12 cellular contexts compared by ENCODE assay signal in the genomic region with DNA sequence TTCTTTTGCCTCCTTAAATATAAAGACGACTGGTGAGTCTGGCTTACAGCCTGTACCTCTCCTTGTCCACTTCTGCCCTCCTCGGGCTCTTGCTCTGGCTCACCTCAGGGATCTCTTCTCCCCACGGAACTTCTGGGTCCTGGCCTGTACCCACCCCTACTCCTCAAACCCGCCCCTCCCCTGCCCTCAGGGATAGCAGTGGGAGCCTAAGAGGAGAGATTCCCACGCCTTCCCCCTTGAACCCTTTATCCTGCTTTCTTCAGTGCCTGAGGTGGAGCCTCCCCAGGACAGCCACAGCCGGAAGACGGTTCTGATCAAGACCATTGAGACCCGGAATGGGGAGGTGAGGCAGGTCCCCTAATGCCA. TPM values are rescaled to one million over a fixed set of nuclear protein-coding genes. Genes with fewer than 3 reads are reported as not detected.
A peak's percentile ranks its signal among the peaks of the same experiment; 100 is the strongest.
DNase-seq lines count a peak whose midpoint lies in the region; ATAC-seq, FAIRE-seq and TF ChIP-seq lines count a peak whose summit lies in the region.
"Had no signal": no experiment of that assay in that cellular context is flagged by ENCODE, and none has a peak within 500 bp of the region (broad histone marks: within the 10 kb centered on the region; RNA-seq: fewer than 3 reads in every experiment).

No MANE protein-coding gene starts in this region.

- H4K5ac ChIP-seq in H1 (ENCODE audit: insufficient read length, low read depth, low read length) = no peak overlapping the region

- intact Hi-C loops in PC-9 (cut with micrococcal nuclease; ENCODE audit: unreplicated experiment) = no loop called here

- no peak overlapping the region for H4K91ac ChIP-seq in H1 (replicated peaks; ENCODE audit: insufficient read length, low read length)

- no peak overlapping the region for H2BK15ac ChIP-seq in H1 (ENCODE audit: low read length)

- no peak for TF ChIP-seq POLR2A in H1 (IDR thresholded peaks at IDR 0.05; ENCODE audit: control extremely low read depth in 1 of 2, low read depth in 2 of 2, low read length in 2 of 2)

- H3K4me3 ChIP-seq in PC-9 = no peak overlapping the region
- H3K4me3 ChIP-seq in H1 (ENCODE audit: extremely low read depth in 1 of 4, insufficient read depth in 2 of 4, low read depth in 3 of 4, low read length in 4 of 4) = peak overlapping the region in 2 of 4 experiments; percentile 15 to 59; a peak in 3 of 8 replicates
- H3K4me3 ChIP-seq in smooth muscle cell = peak overlapping the region; percentile 38

- no peak for TF ChIP-seq EP300 in H1 (IDR thresholded peaks at IDR 0.05; ENCODE audit: borderline replicate concordance in 1 of 2, low read depth in 2 of 2, low read length in 2 of 2)

- H3K9me2 ChIP-seq in PC-9 (ENCODE audit: insufficient read depth) = no peaks in the 10 kb centered on the region

- no TSS peak for BruUV-seq in PC-9 (replicated peaks; lab: Mats Ljungman, UMichigan)

- no peak overlapping the region for H2BK5ac ChIP-seq in H1 (ENCODE audit: low read depth, low read length)

- no peaks in the 10 kb centered on the region for H3F3A ChIP-seq in PC-9 (ENCODE audit: insufficient read depth, low read depth)
- H3F3A ChIP-seq in smooth muscle cell (ENCODE audit: low read depth) = no peaks in the 10 kb centered on the region

- no peak for DNase-seq in activated T-cell treated with anti-CD3 and anti-CD28 coated beads, Interleukin-2, amount 50 U/mL, for 24 hours
- DNase-seq in activated T-cell treated with anti-CD3 and anti-CD28 coated beads for 4 hours (no peak), PC-9 (no peak), H1 (ENCODE audit: low read depth in 1 of 2, low spot score in 2 of 2) (no peak), smooth muscle cell (lab: John Stamatoyannopoulos, UW; ENCODE audit: unreplicated experiment) (no peak), LoVo (ENCODE audit: low spot score) (no peak)
- DNase-seq: head of caudate nucleus had no signal

- H3K9ac ChIP-seq in H1 (replicated peaks in 1 of 4; ENCODE audit: extremely low read depth in 1 of 4, low read depth in 3 of 4, low read length in 3 of 4) (no peak overlapping the region), smooth muscle cell (ENCODE audit: low read depth) (no peak overlapping the region)

- H2BK20ac ChIP-seq in H1 (ENCODE audit: low read length) = no peak overlapping the region

- WGBS in H1 (ENCODE audit: extremely low coverage in 1 of 2, insufficient coverage in 1 of 2, insufficient read length in 1 of 2, insufficient replicate concordance in 2 of 2, low coverage in 1 of 2, low lambda C conversion rate in 2 of 2, missing lambda C conversion rate in 1 of 2), 2 experiments = 42% methylated on average over 6 of the region's 8 CpGs; no CpG with 5 or more reads in 1 of the 2 experiments
- WGBS in smooth muscle cell (ENCODE audit: low lambda C conversion rate) = 53% methylated on average over 6 of the region's 8 CpGs

- no peak overlapping the region for H2AK5ac ChIP-seq in H1 (ENCODE audit: low read depth, low read length)

- H3K18ac ChIP-seq in H1 (ENCODE audit: extremely low read depth, low read length) = no peak overlapping the region; the same call in 1 of the 2 replicates

- H3K27me3 Mint-ChIP-seq in activated T-cell treated with anti-CD3 and anti-CD28 coated beads, Interleukin-2, amount 50 U/mL, for 24 hours = peaks cover 72% of the 10 kb centered on the region

- peak overlapping the region; percentile 42 for H3K4me3 Mint-ChIP-seq in activated T-cell treated with anti-CD3 and anti-CD28 coated beads, Interleukin-2, amount 50 U/mL, for 24 hours

- H3K4me1 Mint-ChIP-seq in activated T-cell treated with anti-CD3 and anti-CD28 coated beads, Interleukin-2, amount 50 U/mL, for 24 hours (ENCODE audit: low read depth) = peaks cover 22% of the 10 kb centered on the region

- no peaks in the 10 kb centered on the region for H3K79me2 ChIP-seq in PC-9 (ENCODE audit: low read depth)
- H3K79me2 ChIP-seq in H1 (ENCODE audit: control insufficient read depth in 1 of 2, insufficient read depth in 2 of 2, low read length in 2 of 2) = no peaks in the 10 kb centered on the region
- H3K79me2 ChIP-seq in smooth muscle cell (ENCODE audit: low read depth) = no peaks in the 10 kb centered on the region

- no peaks in the 10 kb centered on the region for H3K36me3 ChIP-seq in PC-9 (ENCODE audit: low read depth)
- no peaks in the 10 kb centered on the region for H3K36me3 ChIP-seq in H1 (ENCODE audit: control insufficient read depth in 2 of 4, insufficient read depth in 4 of 4, low read length in 3 of 4)
- no peaks in the 10 kb centered on the region for H3K36me3 ChIP-seq in smooth muscle cell (ENCODE audit: low read depth)

- H3K14ac ChIP-seq in H1 (ENCODE audit: insufficient read length) = no peak overlapping the region

- no peak overlapping the region for H2AFZ ChIP-seq in PC-9
- H2AFZ ChIP-seq in H1 (ENCODE audit: low read length) = no peak overlapping the region
- H2AFZ ChIP-seq in smooth muscle cell (ENCODE audit: low read depth) = no peak overlapping the region

- H3K4me2 ChIP-seq in PC-9 (peak overlapping the region; percentile 47; the same call in 1 of the 2 replicates), H1 (ENCODE audit: insufficient read depth in 1 of 2, low read depth in 2 of 2, low read length in 2 of 2) (peak overlapping the region; percentile 60 to 99), smooth muscle cell (peak overlapping the region; percentile 79)

- H3K27me3 ChIP-seq in PC-9 (ENCODE audit: insufficient read depth, low read depth) (0 out of 2 replicates have a peak, but pooled peaks cover 2% of the 10 kb centered on the region), H1 (replicated peaks in 1 of 4; ENCODE audit: control insufficient read depth in 3 of 4, extremely low read depth in 1 of 4, insufficient read depth in 3 of 4, low read length in 3 of 4) (peaks cover 46 to 63% (median 59%) of the 10 kb centered on the region in 4 experiments), smooth muscle cell (ENCODE audit: low read depth) (peaks cover 65% of the 10 kb centered on the region)

- no peak for FAIRE-seq in H1 (lab: Jason Lieb, UNC)
- FAIRE-seq: G401.6 had no signal

- TF ChIP-seq CTCF in PC-9 (conservative IDR thresholded peaks at IDR 0.05) (no peak), H1 (IDR thresholded peaks at IDR 0.05; ENCODE audit: control extremely low read depth in 1 of 3, insufficient read depth in 1 of 3, low read depth in 1 of 3, low read length in 3 of 3) (no peak), smooth muscle cell (IDR thresholded peaks at IDR 0.05; ENCODE audit: borderline replicate concordance, insufficient read depth, poor library complexity, severe bottlenecking) (no peak)

- no peak overlapping the region for H3K23ac ChIP-seq in H1 (ENCODE audit: insufficient read length)

- H3K23me2 ChIP-seq in H1 (ENCODE audit: low read depth, low read length) = peaks cover 11% of the 10 kb centered on the region; the same call in 1 of the 2 replicates

- H3K56ac ChIP-seq in H1 (replicated peaks; ENCODE audit: insufficient read length, low read depth, low read length) = no peak overlapping the region

- CTCF ChIA-PET in PC-9 (lab: Charles Lee) (interaction anchor here (0.6 to 1.5 kb wide), 5 partner anchors 26 to 155 kb away, joined by 3 to 16 read pairs (median 7); partner anchors contain the start of genes DNAJC22 and TROAP), H1 (lab: Charles Lee; ENCODE audit: partially characterized antibody) (interaction anchor here (0.7 to 14.4 kb wide), 27 partner anchors 7 to 513 kb away, joined by 3 to 276 read pairs (median 4); partner anchors contain the start of genes C1QL4, DNAJC22 and TROAP)

- H3K9me3 ChIP-seq in PC-9 (ENCODE audit: insufficient read depth, low read depth) (no peaks in the 10 kb centered on the region), H1 (ENCODE audit: insufficient read depth in 2 of 2, low read depth in 1 of 2, low read length in 1 of 2) (no peaks in the 10 kb centered on the region), smooth muscle cell (replicated peaks; ENCODE audit: low read depth) (no peaks in the 10 kb centered on the region)

- POLR2A ChIA-PET in PC-9 (lab: Charles Lee; ENCODE audit: unreplicated experiment) = interaction anchor here (0.5 to 0.7 kb wide), 3 partner anchors 25 to 167 kb away, joined by 3 to 14 read pairs (median 4); partner anchors contain the start of gene TROAP
- POLR2A ChIA-PET in H1 (lab: Charles Lee; ENCODE audit: partially characterized antibody) = interaction anchor here (0.9 to 1.7 kb wide), 6 partner anchors 18 to 45 kb away, joined by 3 to 9 read pairs (median 5); partner anchors contain the start of genes TROAP and TUBA1C

- H3K9me3 Mint-ChIP-seq in activated T-cell treated with anti-CD3 and anti-CD28 coated beads, Interleukin-2, amount 50 U/mL, for 24 hours = no peaks in the 10 kb centered on the region

- H4K8ac ChIP-seq in H1 (ENCODE audit: extremely low read depth, insufficient read depth, low read length) = no peak overlapping the region

- H3K4me1 ChIP-seq in PC-9 (replicated peaks; ENCODE audit: insufficient read depth) (no peaks in the 10 kb centered on the region), H1 (replicated peaks in 1 of 4; ENCODE audit: control insufficient read depth in 3 of 4, insufficient read depth in 4 of 4, low read length in 3 of 4) (peaks cover 0 to 35% (median 16%) of the 10 kb centered on the region in 4 experiments; a peak in 6 of 7 replicates), smooth muscle cell (ENCODE audit: low read depth) (no peaks in the 10 kb centered on the region)

- TF ChIP-seq RAD21 in H1 (IDR thresholded peaks at IDR 0.05 in 1 of 2, conservative IDR thresholded peaks at IDR 0.05 in 1 of 2; ENCODE audit: low read depth in 2 of 2, low read length in 2 of 2) = no peak

- H3K27ac ChIP-seq in PC-9 (no peak overlapping the region), H1 (ENCODE audit: low read depth, low read length) (no peak overlapping the region), smooth muscle cell (ENCODE audit: low read depth) (no peak overlapping the region)
- H3K27ac ChIP-seq: VCaP had no signal

- no peak overlapping the region for H3K27ac Mint-ChIP-seq in activated T-cell treated with anti-CD3 and anti-CD28 coated beads, Interleukin-2, amount 50 U/mL, for 24 hours

- ATAC-seq in HG03097 (IDR thresholded peaks at IDR 0.05; ENCODE audit: low FRiP score, unreplicated experiment) = no peak
- ATAC-seq in HG03432 (IDR thresholded peaks at IDR 0.05; ENCODE audit: unreplicated experiment) = no peak

- H4K20me1 ChIP-seq in PC-9 (ENCODE audit: insufficient read depth) = no peaks in the 10 kb centered on the region
- H4K20me1 ChIP-seq in H1 (replicated peaks in 1 of 2; ENCODE audit: control insufficient read depth in 1 of 2, insufficient read depth in 2 of 2, low read length in 2 of 2) = peaks cover 2 to 20% of the 10 kb centered on the region in 2 experiments
- no peaks in the 10 kb centered on the region for H4K20me1 ChIP-seq in smooth muscle cell (ENCODE audit: low read depth)

- H3K79me1 ChIP-seq in H1 (ENCODE audit: low read depth, low read length) = no peaks in the 10 kb centered on the region

- H3K36me3 Mint-ChIP-seq in activated T-cell treated with anti-CD3 and anti-CD28 coated beads, Interleukin-2, amount 50 U/mL, for 24 hours (ENCODE audit: low read depth) = no peaks in the 10 kb centered on the region

- no peak overlapping the region for H2BK120ac ChIP-seq in H1 (replicated peaks; ENCODE audit: low read depth, low read length)

- H2BK12ac ChIP-seq in H1 (ENCODE audit: low read depth, low read length) = no peak overlapping the region

- H3K4ac ChIP-seq in H1 (replicated peaks; ENCODE audit: insufficient read length, low read depth, low read length) = no peak overlapping the region

RNA-seq across cellular contexts. Expression of gene PRPH, which starts 2.7 kb away (rescaled TPM):
- total RNA-seq in PC-9 (2021) = 0.46 and 0.60 TPM in 2 replicates
- total RNA-seq in H1 (2021; fragmentation: NEBNext Ultra II Directional; extraction: Animal tissue kit (Norgen Biotek cat#: 25700)) = 0.96 and 1.4 TPM in 2 replicates
- polyA plus RNA-seq in H1 (2011; rRNA removed) = 0.79 and 1.1 TPM in 2 replicates
- polyA plus RNA-seq in H1 (2011; cell fraction: cytosol; rRNA removed) = 0.81 TPM
- polyA plus RNA-seq in H1 (2011; cell fraction: nucleus; rRNA removed) = 1.9 TPM
- 0.51 to 1.3 TPM (median 0.68 TPM) in 4 replicates for polyA plus RNA-seq in H1 (2012, experiment 1 of 2)
- polyA plus RNA-seq in H1 (2012, experiment 2 of 2) = 1.1 TPM
- polyA plus RNA-seq in H1 (2013, experiment 1 of 2) = 0.36 TPM
- 0.37 TPM for polyA plus RNA-seq in H1 (2013, experiment 2 of 2)
- 0.17 and 1.8 TPM in 2 replicates for polyA minus RNA-seq in H1 (2011; rRNA and poly(A)+ RNA removed)
- polyA minus RNA-seq in H1 (2011; cell fraction: cytosol; rRNA and poly(A)+ RNA removed) = not detected
- polyA minus RNA-seq in H1 (2011; cell fraction: nucleus; rRNA and poly(A)+ RNA removed) = not detected
- total RNA-seq in smooth muscle cell = not detected in 2 replicates
- polyA plus RNA-seq in smooth muscle cell = 0.43 TPM in 1 of 2 replicates, not detected in the other
- polyA plus RNA-seq: AG04450 had no signal

RNA-seq across cellular contexts. Expression of gene TROAP, which starts 25.4 kb away (rescaled TPM):
- total RNA-seq in PC-9 (2021) (79.4 and 79.9 TPM in 2 replicates), smooth muscle cell (2.6 and 3.7 TPM in 2 replicates)
- 52.0 and 54.0 TPM in 2 replicates for total RNA-seq in H1 (2021; fragmentation: NEBNext Ultra II Directional; extraction: Animal tissue kit (Norgen Biotek cat#: 25700))
- polyA plus RNA-seq in H1 (2011; rRNA removed) (36.7 and 54.7 TPM in 2 replicates), smooth muscle cell (8.5 and 10.2 TPM in 2 replicates)
- polyA plus RNA-seq in H1 (2011; cell fraction: cytosol; rRNA removed) = 46.2 TPM
- polyA plus RNA-seq in H1 (2011; cell fraction: nucleus; rRNA removed) = 206 TPM
- polyA plus RNA-seq in H1 (2012, experiment 1 of 2) = 52.5 to 76.4 TPM (median 67.7 TPM) in 4 replicates
- polyA plus RNA-seq in H1 (2012, experiment 2 of 2) = 60.0 TPM
- polyA plus RNA-seq in H1 (2013, experiment 1 of 2) = 69.0 TPM
- polyA plus RNA-seq in H1 (2013, experiment 2 of 2) = 61.6 TPM
- polyA minus RNA-seq in H1 (2011; rRNA and poly(A)+ RNA removed) = 32.9 and 39.5 TPM in 2 replicates
- 31.2 TPM for polyA minus RNA-seq in H1 (2011; cell fraction: cytosol; rRNA and poly(A)+ RNA removed)
- polyA minus RNA-seq in H1 (2011; cell fraction: nucleus; rRNA and poly(A)+ RNA removed) = 58.6 TPM

RNA-seq across cellular contexts. Expression of gene TUBA1C, which starts 32.8 kb away (rescaled TPM):
- total RNA-seq in PC-9 (2021) = 449 and 490 TPM in 2 replicates
- 504 and 533 TPM in 2 replicates for total RNA-seq in H1 (2021; fragmentation: NEBNext Ultra II Directional; extraction: Animal tissue kit (Norgen Biotek cat#: 25700))
- polyA plus RNA-seq in H1 (2011; rRNA removed) = 2,291 and 3,101 TPM in 2 replicates
- polyA plus RNA-seq in H1 (2011; cell fraction: cytosol; rRNA removed) = 1,714 TPM
- 1,150 TPM for polyA plus RNA-seq in H1 (2011; cell fraction: nucleus; rRNA removed)
- 608 to 791 TPM (median 729 TPM) in 4 replicates for polyA plus RNA-seq in H1 (2012, experiment 1 of 2)
- 956 TPM for polyA plus RNA-seq in H1 (2012, experiment 2 of 2)
- polyA plus RNA-seq in H1 (2013, experiment 1 of 2) = 790 TPM
- 784 TPM for polyA plus RNA-seq in H1 (2013, experiment 2 of 2)
- polyA minus RNA-seq in H1 (2011; rRNA and poly(A)+ RNA removed) = 1,805 and 2,020 TPM in 2 replicates
- polyA minus RNA-seq in H1 (2011; cell fraction: cytosol; rRNA and poly(A)+ RNA removed) = 369 TPM
- 350 TPM for polyA minus RNA-seq in H1 (2011; cell fraction: nucleus; rRNA and poly(A)+ RNA removed)
- 538 and 586 TPM in 2 replicates for total RNA-seq in smooth muscle cell
- polyA plus RNA-seq in smooth muscle cell = 280 and 284 TPM in 2 replicates

RNA-seq across cellular contexts. Expression of gene C1QL4, which starts 39.3 kb away (rescaled TPM):
- total RNA-seq in PC-9 (2021) = 0.18 and 0.22 TPM in 2 replicates
- total RNA-seq in H1 (2021; fragmentation: NEBNext Ultra II Directional; extraction: Animal tissue kit (Norgen Biotek cat#: 25700)) = 0.28 and 0.59 TPM in 2 replicates
- polyA plus RNA-seq in H1 (2011; rRNA removed) = 0.63 and 0.77 TPM in 2 replicates
- polyA plus RNA-seq in H1 (2011; cell fraction: cytosol; rRNA removed) = 1.00 TPM
- polyA plus RNA-seq in H1 (2011; cell fraction: nucleus; rRNA removed) = 1.4 TPM
- polyA plus RNA-seq in H1 (2012, experiment 1 of 2) = 0.54 to 0.74 TPM (median 0.65 TPM) in 4 replicates
- polyA plus RNA-seq in H1 (2012, experiment 2 of 2) = 0.34 TPM
- polyA plus RNA-seq in H1 (2013, experiment 1 of 2) = 0.30 TPM
- 0.22 TPM for polyA plus RNA-seq in H1 (2013, experiment 2 of 2)
- not detected in 2 replicates for polyA minus RNA-seq in H1 (2011; rRNA and poly(A)+ RNA removed)
- polyA minus RNA-seq in H1 (2011; cell fraction: cytosol; rRNA and poly(A)+ RNA removed) = not detected
- 0.70 TPM for polyA minus RNA-seq in H1 (2011; cell fraction: nucleus; rRNA and poly(A)+ RNA removed)
- not detected in 2 replicates for total RNA-seq in smooth muscle cell
- 0.09 TPM in 1 of 2 replicates, not detected in the other for polyA plus RNA-seq in smooth muscle cell
- polyA plus RNA-seq: AG04450 had no signal

RNA-seq across cellular contexts. Expression of gene DNAJC22, which starts 49.0 kb away (rescaled TPM):
- total RNA-seq in PC-9 (2021) = 3.7 and 4.7 TPM in 2 replicates
- 0.13 and 0.39 TPM in 2 replicates for total RNA-seq in H1 (2021; fragmentation: NEBNext Ultra II Directional; extraction: Animal tissue kit (Norgen Biotek cat#: 25700))
- 0.19 and 0.20 TPM in 2 replicates for polyA plus RNA-seq in H1 (2011; rRNA removed)
- polyA plus RNA-seq in H1 (2011; cell fraction: cytosol; rRNA removed) = 0.19 TPM
- polyA plus RNA-seq in H1 (2011; cell fraction: nucleus; rRNA removed) = 0.39 TPM
- polyA plus RNA-seq in H1 (2012, experiment 1 of 2) = 0.05 to 0.51 TPM (median 0.25 TPM) in 4 replicates
- polyA plus RNA-seq in H1 (2012, experiment 2 of 2) = not detected
- 0.24 TPM for polyA plus RNA-seq in H1 (2013, experiment 1 of 2)
- polyA plus RNA-seq in H1 (2013, experiment 2 of 2) = 0.48 TPM
- 0.22 and 0.50 TPM in 2 replicates for polyA minus RNA-seq in H1 (2011; rRNA and poly(A)+ RNA removed)
- polyA minus RNA-seq in H1 (2011; cell fraction: cytosol; rRNA and poly(A)+ RNA removed) = not detected
- 0.40 TPM for polyA minus RNA-seq in H1 (2011; cell fraction: nucleus; rRNA and poly(A)+ RNA removed)
- total RNA-seq in smooth muscle cell = 0.09 and 1.1 TPM in 2 replicates
- polyA plus RNA-seq in smooth muscle cell = 1.8 and 2.4 TPM in 2 replicates

Comparison
In these comparisons a context has a peak if more than half of its experiments do, and no peak if none do; other contexts are left out.
1. RNA of gene TROAP, which starts 25.4 kb away (total RNA-seq): 79.4 to 79.9 TPM in PC-9 and 52.0 to 54.0 TPM in H1; 2.6 to 3.7 TPM in smooth muscle cell; every median in the first group is over 10 times any median in the second.
2. Peak in every context shown above with its lines, with median percentiles within 50 percentile points of each other: H3K4me2 ChIP-seq.